In the genomic region with DNA sequence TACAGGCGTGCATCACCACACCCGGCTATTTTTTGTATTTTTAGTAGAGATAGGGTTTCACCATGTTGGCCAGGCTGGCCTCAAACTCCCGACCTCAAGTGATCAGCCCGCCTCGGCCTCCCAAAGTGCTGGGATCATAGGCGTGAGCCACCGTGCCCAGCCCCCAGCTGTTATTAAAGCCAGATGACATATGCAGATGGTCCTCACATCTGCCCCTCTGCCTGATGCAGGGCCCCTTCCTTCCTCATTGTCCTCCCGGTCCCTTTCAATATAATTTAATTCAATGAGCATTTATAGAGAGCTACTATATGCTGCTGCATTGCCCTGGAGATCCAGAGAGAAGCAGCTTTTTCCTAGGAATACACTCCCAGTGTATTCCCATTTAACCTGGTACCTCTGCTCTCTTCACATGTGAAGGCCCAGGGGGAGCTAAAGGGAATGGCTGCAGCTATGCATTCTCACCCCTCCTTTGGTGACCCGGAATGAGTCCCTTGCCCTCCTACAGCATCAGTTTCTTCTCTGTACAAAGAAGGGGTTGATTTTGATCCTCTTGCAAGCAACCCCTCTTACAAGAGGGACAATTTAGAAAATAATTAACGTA, we compare ENCODE assay signal across 2 cellular contexts.
TF ChIP-seq lines count a peak whose summit lies in the region.

No MANE protein-coding gene starts in this region.

TF ChIP-seq in GM23338, 12 proteins besides CTCF, POLR2A, EP300 and RAD21 (continued from another document):
- TF ChIP-seq, protein P1, sequence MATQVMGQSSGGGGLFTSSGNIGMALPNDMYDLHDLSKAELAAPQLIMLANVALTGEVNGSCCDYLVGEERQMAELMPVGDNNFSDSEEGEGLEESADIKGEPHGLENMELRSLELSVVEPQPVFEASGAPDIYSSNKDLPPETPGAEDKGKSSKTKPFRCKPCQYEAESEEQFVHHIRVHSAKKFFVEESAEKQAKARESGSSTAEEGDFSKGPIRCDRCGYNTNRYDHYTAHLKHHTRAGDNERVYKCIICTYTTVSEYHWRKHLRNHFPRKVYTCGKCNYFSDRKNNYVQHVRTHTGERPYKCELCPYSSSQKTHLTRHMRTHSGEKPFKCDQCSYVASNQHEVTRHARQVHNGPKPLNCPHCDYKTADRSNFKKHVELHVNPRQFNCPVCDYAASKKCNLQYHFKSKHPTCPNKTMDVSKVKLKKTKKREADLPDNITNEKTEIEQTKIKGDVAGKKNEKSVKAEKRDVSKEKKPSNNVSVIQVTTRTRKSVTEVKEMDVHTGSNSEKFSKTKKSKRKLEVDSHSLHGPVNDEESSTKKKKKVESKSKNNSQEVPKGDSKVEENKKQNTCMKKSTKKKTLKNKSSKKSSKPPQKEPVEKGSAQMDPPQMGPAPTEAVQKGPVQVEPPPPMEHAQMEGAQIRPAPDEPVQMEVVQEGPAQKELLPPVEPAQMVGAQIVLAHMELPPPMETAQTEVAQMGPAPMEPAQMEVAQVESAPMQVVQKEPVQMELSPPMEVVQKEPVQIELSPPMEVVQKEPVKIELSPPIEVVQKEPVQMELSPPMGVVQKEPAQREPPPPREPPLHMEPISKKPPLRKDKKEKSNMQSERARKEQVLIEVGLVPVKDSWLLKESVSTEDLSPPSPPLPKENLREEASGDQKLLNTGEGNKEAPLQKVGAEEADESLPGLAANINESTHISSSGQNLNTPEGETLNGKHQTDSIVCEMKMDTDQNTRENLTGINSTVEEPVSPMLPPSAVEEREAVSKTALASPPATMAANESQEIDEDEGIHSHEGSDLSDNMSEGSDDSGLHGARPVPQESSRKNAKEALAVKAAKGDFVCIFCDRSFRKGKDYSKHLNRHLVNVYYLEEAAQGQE (IDR thresholded peaks at IDR 0.05; ENCODE audit: unreplicated experiment), result no peak
- no peak for TF ChIP-seq EZH2 (IDR thresholded peaks at IDR 0.05; ENCODE audit: low read depth, unreplicated experiment)
- no peak for TF ChIP-seq ZNF114 (CRISPR knock-in tag; IDR thresholded peaks at IDR 0.05)
- TF ChIP-seq, protein P2, sequence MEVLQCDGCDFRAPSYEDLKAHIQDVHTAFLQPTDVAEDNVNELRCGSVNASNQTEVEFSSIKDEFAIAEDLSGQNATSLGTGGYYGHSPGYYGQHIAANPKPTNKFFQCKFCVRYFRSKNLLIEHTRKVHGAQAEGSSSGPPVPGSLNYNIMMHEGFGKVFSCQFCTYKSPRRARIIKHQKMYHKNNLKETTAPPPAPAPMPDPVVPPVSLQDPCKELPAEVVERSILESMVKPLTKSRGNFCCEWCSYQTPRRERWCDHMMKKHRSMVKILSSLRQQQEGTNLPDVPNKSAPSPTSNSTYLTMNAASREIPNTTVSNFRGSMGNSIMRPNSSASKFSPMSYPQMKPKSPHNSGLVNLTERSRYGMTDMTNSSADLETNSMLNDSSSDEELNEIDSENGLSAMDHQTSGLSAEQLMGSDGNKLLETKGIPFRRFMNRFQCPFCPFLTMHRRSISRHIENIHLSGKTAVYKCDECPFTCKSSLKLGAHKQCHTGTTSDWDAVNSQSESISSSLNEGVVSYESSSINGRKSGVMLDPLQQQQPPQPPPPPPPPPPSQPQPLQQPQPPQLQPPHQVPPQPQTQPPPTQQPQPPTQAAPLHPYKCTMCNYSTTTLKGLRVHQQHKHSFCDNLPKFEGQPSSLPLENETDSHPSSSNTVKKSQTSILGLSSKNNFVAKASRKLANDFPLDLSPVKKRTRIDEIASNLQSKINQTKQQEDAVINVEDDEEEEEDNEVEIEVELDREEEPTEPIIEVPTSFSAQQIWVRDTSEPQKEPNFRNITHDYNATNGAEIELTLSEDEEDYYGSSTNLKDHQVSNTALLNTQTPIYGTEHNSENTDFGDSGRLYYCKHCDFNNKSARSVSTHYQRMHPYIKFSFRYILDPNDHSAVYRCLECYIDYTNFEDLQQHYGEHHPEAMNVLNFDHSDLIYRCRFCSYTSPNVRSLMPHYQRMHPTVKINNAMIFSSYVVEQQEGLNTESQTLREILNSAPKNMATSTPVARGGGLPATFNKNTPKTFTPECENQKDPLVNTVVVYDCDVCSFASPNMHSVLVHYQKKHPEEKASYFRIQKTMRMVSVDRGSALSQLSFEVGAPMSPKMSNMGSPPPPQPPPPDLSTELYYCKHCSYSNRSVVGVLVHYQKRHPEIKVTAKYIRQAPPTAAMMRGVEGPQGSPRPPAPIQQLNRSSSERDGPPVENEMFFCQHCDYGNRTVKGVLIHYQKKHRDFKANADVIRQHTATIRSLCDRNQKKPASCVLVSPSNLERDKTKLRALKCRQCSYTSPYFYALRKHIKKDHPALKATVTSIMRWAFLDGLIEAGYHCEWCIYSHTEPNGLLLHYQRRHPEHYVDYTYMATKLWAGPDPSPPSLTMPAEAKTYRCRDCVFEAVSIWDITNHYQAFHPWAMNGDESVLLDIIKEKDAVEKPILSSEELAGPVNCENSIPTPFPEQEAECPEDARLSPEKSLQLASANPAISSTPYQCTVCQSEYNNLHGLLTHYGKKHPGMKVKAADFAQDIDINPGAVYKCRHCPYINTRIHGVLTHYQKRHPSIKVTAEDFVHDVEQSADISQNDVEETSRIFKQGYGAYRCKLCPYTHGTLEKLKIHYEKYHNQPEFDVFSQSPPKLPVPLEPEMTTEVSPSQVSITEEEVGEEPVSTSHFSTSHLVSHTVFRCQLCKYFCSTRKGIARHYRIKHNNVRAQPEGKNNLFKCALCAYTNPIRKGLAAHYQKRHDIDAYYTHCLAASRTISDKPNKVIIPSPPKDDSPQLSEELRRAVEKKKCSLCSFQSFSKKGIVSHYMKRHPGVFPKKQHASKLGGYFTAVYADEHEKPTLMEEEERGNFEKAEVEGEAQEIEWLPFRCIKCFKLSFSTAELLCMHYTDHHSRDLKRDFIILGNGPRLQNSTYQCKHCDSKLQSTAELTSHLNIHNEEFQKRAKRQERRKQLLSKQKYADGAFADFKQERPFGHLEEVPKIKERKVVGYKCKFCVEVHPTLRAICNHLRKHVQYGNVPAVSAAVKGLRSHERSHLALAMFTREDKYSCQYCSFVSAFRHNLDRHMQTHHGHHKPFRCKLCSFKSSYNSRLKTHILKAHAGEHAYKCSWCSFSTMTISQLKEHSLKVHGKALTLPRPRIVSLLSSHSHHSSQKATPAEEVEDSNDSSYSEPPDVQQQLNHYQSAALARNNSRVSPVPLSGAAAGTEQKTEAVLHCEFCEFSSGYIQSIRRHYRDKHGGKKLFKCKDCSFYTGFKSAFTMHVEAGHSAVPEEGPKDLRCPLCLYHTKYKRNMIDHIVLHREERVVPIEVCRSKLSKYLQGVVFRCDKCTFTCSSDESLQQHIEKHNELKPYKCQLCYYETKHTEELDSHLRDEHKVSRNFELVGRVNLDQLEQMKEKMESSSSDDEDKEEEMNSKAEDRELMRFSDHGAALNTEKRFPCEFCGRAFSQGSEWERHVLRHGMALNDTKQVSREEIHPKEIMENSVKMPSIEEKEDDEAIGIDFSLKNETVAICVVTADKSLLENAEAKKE (CRISPR knock-in tag; IDR thresholded peaks at IDR 0.05), result no peak
- TF ChIP-seq POLR2AphosphoS5 (IDR thresholded peaks at IDR 0.05; ENCODE audit: low read depth), result no peak
- TF ChIP-seq NANOG (IDR thresholded peaks at IDR 0.05; ENCODE audit: borderline replicate concordance), result no peak
- no peak for TF ChIP-seq EZH2phosphoT487 (IDR thresholded peaks at IDR 0.05; ENCODE audit: unreplicated experiment)

TF ChIP-seq in SK-N-SH treated with all-trans-retinoic acid at 6 μM for 48 hours, 23 proteins besides CTCF, POLR2A, EP300 and RAD21 (continued from another document):
- TF ChIP-seq, protein P3, sequence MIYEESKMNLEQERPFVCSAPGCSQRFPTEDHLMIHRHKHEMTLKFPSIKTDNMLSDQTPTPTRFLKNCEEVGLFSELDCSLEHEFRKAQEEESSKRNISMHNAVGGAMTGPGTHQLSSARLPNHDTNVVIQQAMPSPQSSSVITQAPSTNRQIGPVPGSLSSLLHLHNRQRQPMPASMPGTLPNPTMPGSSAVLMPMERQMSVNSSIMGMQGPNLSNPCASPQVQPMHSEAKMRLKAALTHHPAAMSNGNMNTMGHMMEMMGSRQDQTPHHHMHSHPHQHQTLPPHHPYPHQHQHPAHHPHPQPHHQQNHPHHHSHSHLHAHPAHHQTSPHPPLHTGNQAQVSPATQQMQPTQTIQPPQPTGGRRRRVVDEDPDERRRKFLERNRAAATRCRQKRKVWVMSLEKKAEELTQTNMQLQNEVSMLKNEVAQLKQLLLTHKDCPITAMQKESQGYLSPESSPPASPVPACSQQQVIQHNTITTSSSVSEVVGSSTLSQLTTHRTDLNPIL (CRISPR knock-in tag; IDR thresholded peaks at IDR 0.05; ENCODE audit: low read depth), result no peak
- TF ChIP-seq GLIS3 (CRISPR knock-in tag; IDR thresholded peaks at IDR 0.05) (no peak), SNAI2 (CRISPR knock-in tag; IDR thresholded peaks at IDR 0.05) (no peak)
- TF ChIP-seq, protein P4, sequence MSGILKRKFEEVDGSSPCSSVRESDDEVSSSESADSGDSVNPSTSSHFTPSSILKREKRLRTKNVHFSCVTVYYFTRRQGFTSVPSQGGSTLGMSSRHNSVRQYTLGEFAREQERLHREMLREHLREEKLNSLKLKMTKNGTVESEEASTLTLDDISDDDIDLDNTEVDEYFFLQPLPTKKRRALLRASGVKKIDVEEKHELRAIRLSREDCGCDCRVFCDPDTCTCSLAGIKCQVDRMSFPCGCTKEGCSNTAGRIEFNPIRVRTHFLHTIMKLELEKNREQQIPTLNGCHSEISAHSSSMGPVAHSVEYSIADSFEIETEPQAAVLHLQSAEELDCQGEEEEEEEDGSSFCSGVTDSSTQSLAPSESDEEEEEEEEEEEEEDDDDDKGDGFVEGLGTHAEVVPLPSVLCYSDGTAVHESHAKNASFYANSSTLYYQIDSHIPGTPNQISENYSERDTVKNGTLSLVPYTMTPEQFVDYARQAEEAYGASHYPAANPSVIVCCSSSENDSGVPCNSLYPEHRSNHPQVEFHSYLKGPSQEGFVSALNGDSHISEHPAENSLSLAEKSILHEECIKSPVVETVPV (CRISPR knock-in tag; IDR thresholded peaks at IDR 0.05), result no peak
